In the genomic region with DNA sequence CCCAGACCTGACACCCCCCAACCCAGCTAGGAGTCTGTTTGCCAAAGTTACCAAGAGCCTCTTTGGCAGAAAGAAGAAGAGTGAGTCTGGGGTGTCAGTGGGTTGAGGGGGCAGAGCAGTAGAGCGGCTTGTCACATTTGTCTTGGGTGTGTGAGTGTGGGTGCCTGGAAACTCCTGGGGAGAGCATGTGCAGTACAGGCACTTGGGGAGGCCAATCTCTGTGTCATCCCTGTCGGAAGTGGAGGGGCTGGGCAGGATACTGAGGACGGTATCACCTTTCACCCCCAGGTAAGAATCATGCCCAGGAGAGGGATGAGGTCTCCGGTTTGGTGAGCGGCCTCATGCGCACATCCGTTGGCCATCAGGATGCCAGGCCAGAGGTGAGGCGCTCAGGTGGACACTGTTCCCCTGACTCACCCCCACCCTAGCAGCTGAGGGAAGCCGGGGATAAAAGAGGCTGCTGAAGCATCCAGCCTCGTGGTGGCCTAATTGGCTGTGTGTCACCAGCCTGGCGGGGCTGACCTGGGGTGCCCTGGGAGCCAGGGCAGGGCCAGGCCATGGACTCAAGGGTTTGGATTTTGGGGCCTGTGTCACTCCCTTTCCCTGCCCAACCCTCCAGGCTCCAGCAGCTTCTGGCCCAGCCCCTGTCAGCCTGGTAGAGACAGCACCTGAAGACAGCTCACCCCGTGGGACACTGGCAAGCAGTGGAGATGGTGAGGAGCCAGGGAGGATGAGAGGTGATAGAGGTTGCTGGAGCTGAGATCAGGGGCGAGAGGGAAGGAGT, we compare ENCODE assay signal across 8 cellular contexts. TPM values are rescaled to one million over a fixed set of nuclear protein-coding genes. Genes with fewer than 3 reads are reported as not detected.
DNase-seq lines count a peak whose midpoint lies in the region; ATAC-seq and TF ChIP-seq lines count a peak whose summit lies in the region.
"Had no signal": no experiment of that assay in that cellular context is flagged by ENCODE, and none has a peak within 500 bp of the region (broad histone marks: within the 10 kb centered on the region; RNA-seq: fewer than 3 reads in every experiment).

No MANE protein-coding gene starts in this region.

- no peaks in the 10 kb centered on the region for H3K27me3 ChIP-seq in gastroesophageal sphincter
- no peaks in the 10 kb centered on the region for H3K27me3 ChIP-seq in upper lobe of left lung
- H3K27me3 ChIP-seq in MG63, result no peaks in the 10 kb centered on the region

- no peak for TF ChIP-seq POLR2A in gastroesophageal sphincter (IDR thresholded peaks at IDR 0.05)
- no peak for TF ChIP-seq POLR2A in upper lobe of left lung (IDR thresholded peaks at IDR 0.05)

- DNase-seq in Right ventricle myocardium inferior (ENCODE audit: missing footprints) (peak; percentile 33), left ventricle myocardium superior (no peak), upper lobe of left lung (no peak), MG63 (no peak), NCI-H146 treated with DMSO at 0.1 percent for 48 hours (lab: John Stamatoyannopoulos, UW; ENCODE audit: unreplicated experiment) (no peak)
- DNase-seq: Karpas-422 had no signal

- H3K36me3 ChIP-seq in gastroesophageal sphincter (peaks cover 0 to 43% of the 10 kb centered on the region in 2 donors), upper lobe of left lung (peaks cover 17 to 49% (median 42%) of the 10 kb centered on the region in 4 donors), MG63 (peaks cover 32% of the 10 kb centered on the region)

- TF ChIP-seq EP300 in gastroesophageal sphincter (IDR thresholded peaks at IDR 0.05) (no peak), upper lobe of left lung (IDR thresholded peaks at IDR 0.05) (no peak)

- H3K9me3 ChIP-seq in gastroesophageal sphincter (no peaks in the 10 kb centered on the region), upper lobe of left lung (no peaks in the 10 kb centered on the region), MG63 (no peaks in the 10 kb centered on the region)

- H3K4me1 ChIP-seq in gastroesophageal sphincter (peaks cover 12 to 78% (median 50%) of the 10 kb centered on the region in 3 donors), upper lobe of left lung (peaks cover 55 to 82% (median 68%) of the 10 kb centered on the region in 4 donors)

- TF ChIP-seq CTCF in gastroesophageal sphincter (IDR thresholded peaks at IDR 0.05) (no peak), upper lobe of left lung (IDR thresholded peaks at IDR 0.05) (no peak)

- H3K4me3 ChIP-seq in gastroesophageal sphincter (no peak overlapping the region), upper lobe of left lung (peak overlapping the region in 1 of 4 donors; percentile 90), MG63 (no peak overlapping the region)
- H3K4me3 ChIP-seq: SK-N-MC had no signal

- ATAC-seq in Right ventricle myocardium inferior (no peak), left ventricle myocardium superior (no peak), gastroesophageal sphincter (no peak), upper lobe of left lung (ENCODE audit: low FRiP score in 2 of 2) (no peak)

- peak overlapping the region in 3 of 4 donors; percentile 72 to 96 (median 96) for H3K27ac ChIP-seq in gastroesophageal sphincter
- H3K27ac ChIP-seq in upper lobe of left lung, result peak overlapping the region; percentile 59 to 99 (median 86)
- H3K27ac ChIP-seq: SK-N-MC had no signal

- 52 to 95% methylated on average over 3 to 4 of the region's 13 CpGs for WGBS in gastroesophageal sphincter (ENCODE audit: low coverage in 1 of 2), 2 donors
- 79 to 89% methylated on average over 8 to 13 of the region's 13 CpGs for WGBS in upper lobe of left lung, 2 donors

- intact Hi-C loops in Right ventricle myocardium inferior (cut with DNase I) (loop anchor here (10.0 kb wide), 1 partner anchor 781 kb away; a partner anchor contains a TSS), left ventricle myocardium superior (cut with micrococcal nuclease) (no loop called here)

RNA-seq across cellular contexts. Expression of a gene that starts 3.3 kb away (rescaled TPM):
- total RNA-seq in Right ventricle myocardium inferior (6.4 TPM), left ventricle myocardium superior (7.5 TPM), gastroesophageal sphincter (10 to 100 TPM in 3 of 4 donors, 1 to 10 TPM in 1; 9.4 to 31.2 (median 12.0) TPM), upper lobe of left lung (10 to 100 TPM; 24.9 to 72.4 (median 49.6) TPM)
- 5.3 and 5.9 TPM in 2 replicates for total RNA-seq in MG63 (2014; rRNA removed; shearing (Covaris generic); ENCODE audit: low replicate concordance)

RNA-seq across cellular contexts. Expression of a gene that starts 3.6 kb away (rescaled TPM):
- total RNA-seq in Right ventricle myocardium inferior, result 1.0 TPM
- 0.35 TPM for total RNA-seq in left ventricle myocardium superior
- 1 to 10 TPM in 1 of 4 donors, not detected in 3; 1.4 TPM for total RNA-seq in gastroesophageal sphincter
- 10 to 100 TPM in 4 of 6 donors, 1 to 10 TPM in 2; 1.2 to 38.8 (median 10.9) TPM for total RNA-seq in upper lobe of left lung
- not detected in 2 replicates for total RNA-seq in MG63 (2014; rRNA removed; shearing (Covaris generic); ENCODE audit: low replicate concordance)

RNA-seq across cellular contexts. Expression of a gene that starts 4.8 kb away (rescaled TPM):
- total RNA-seq in Right ventricle myocardium inferior (2.8 TPM), left ventricle myocardium superior (2.5 TPM), gastroesophageal sphincter (10 to 100 TPM in 1 of 4 donors, 1 to 10 TPM in 2, under 1 TPM in 1; 0.22 to 12.1 (median 5.6) TPM), upper lobe of left lung (10 to 100 TPM in 4 of 6 donors, 1 to 10 TPM in 2; 5.1 to 63.9 (median 17.8) TPM)
- total RNA-seq in MG63 (2014; rRNA removed; shearing (Covaris generic); ENCODE audit: low replicate concordance), result 1.0 and 1.2 TPM in 2 replicates

RNA-seq across cellular contexts. Expression of a gene that starts 15.5 kb away (rescaled TPM):
- total RNA-seq in Right ventricle myocardium inferior (not detected), left ventricle myocardium superior (0.12 TPM), gastroesophageal sphincter (under 1 TPM in 2 of 4 donors, not detected in 2; 0.15 to 0.31 TPM), upper lobe of left lung (1 to 10 TPM in 3 of 6 donors, under 1 TPM in 3; 0.30 to 9.1 (median 0.81) TPM)
- total RNA-seq in MG63 (2014; rRNA removed; shearing (Covaris generic); ENCODE audit: low replicate concordance), result not detected in 2 replicates

RNA-seq across cellular contexts. Expression of a gene that starts 28.2 kb away (rescaled TPM):
- total RNA-seq in Right ventricle myocardium inferior, result 833 TPM
- total RNA-seq in left ventricle myocardium superior, result 727 TPM
- 1,000 to 10,000 TPM; 1,157 to 3,010 (median 2,305) TPM for total RNA-seq in gastroesophageal sphincter
- 1,000 to 10,000 TPM in 4 of 6 donors, 100 to 1,000 TPM in 2; 507 to 1,439 (median 1,183) TPM for total RNA-seq in upper lobe of left lung
- total RNA-seq in MG63 (2014; rRNA removed; shearing (Covaris generic); ENCODE audit: low replicate concordance), result 2,690 and 3,127 TPM in 2 replicates
